Comparison of ENCODE assay signal across 8 cellular contexts in the genomic region with DNA sequence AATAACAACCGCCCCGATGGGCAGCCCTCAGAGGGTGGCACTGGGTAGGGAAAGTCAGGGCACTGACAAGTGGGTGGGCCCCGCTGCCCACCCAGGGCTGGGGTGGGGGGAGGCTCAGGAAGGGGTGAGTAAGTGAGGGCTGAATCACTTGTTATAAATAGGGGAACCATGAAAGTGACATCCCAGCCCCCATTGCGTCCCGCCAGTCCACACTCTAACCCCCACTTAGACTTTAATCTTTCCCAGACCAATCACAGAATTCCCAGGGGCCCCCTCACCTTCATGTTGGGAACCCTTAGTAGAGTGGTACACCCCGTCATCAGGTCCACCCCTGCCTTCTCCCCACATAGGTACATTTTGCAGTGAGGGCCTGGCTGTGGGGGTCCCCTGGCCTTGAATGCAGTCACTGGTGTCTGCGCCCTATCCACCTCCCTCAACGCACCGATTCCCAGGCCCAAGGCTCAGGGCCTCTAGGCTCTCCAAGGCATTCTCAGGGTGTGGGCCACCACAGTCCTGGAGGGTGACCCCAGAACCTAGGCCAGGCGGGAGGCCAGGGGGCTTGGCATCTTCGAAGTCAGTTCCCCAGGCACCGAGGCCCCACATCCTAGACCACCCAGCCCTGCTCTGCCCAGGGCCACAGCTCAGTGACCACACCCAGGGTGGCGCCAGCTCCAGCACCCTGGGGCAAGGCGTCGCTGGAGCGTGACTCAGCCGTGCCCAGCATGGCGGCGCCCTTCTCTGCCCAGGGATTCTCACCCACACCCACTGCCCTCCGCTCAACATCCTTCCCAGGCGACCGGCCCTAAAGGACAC. TPM values are rescaled to one million over a fixed set of nuclear protein-coding genes. Genes with fewer than 3 reads are reported as not detected.
DNase-seq lines count a peak whose midpoint lies in the region; ATAC-seq and TF ChIP-seq lines count a peak whose summit lies in the region.

No MANE protein-coding gene starts in this region.

- H3K27me3 Mint-ChIP-seq in activated naive CD8-positive, alpha-beta T cell = no peaks in the 10 kb centered on the region

- intact Hi-C loops in heart right ventricle (cut with DNase I) = loop anchor here in 4 of 10 donors (2.0 to 10.0 kb wide), 4 partner anchors 23 to 685 kb away; a partner anchor contains a TSS

- H3K27me3 ChIP-seq in GM06990 (replicated peaks; ENCODE audit: control insufficient read depth, insufficient read depth, low read length) (no peaks in the 10 kb centered on the region), heart right ventricle (no peaks in the 10 kb centered on the region)

- H3K4me3 ChIP-seq in GM06990 (replicated peaks; ENCODE audit: low read depth, low read length) = peak overlapping the region; percentile 72
- H3K4me3 ChIP-seq in heart right ventricle = peak overlapping the region; percentile 76 to 100 (median 96)
- H3K4me3 ChIP-seq in skin epidermis = peak overlapping the region; percentile 71 to 100 (median 94)

- DNase-seq in GM06990 (ENCODE audit: extremely low read depth, insufficient read length) = no peak
- DNase-seq in NCI-H69 (lab: John Stamatoyannopoulos, UW) = peak; percentile 85
- peak in 1 of 2 donors; percentile 68 for DNase-seq in heart right ventricle
- no peak for DNase-seq in NCI-H2171 (lab: John Stamatoyannopoulos, UW)
- DNase-seq in superior temporal gyrus (ENCODE audit: extremely low spot score) = no peak

- 13 to 18% methylated on average over 22 of the region's 22 CpGs for WGBS in heart right ventricle, 2 donors

- no peaks in the 10 kb centered on the region for H3K9me3 Mint-ChIP-seq in activated naive CD8-positive, alpha-beta T cell (ENCODE audit: low read depth)

- peaks cover 45% of the 10 kb centered on the region for H3K4me1 Mint-ChIP-seq in activated naive CD8-positive, alpha-beta T cell (ENCODE audit: low read depth)

- peak overlapping the region; percentile 99 to 100 (median 100) for H3K27ac ChIP-seq in heart right ventricle
- peak overlapping the region; percentile 89 to 100 (median 99) for H3K27ac ChIP-seq in skin epidermis

- no peaks in the 10 kb centered on the region for H3K36me3 Mint-ChIP-seq in activated naive CD8-positive, alpha-beta T cell

- peak overlapping the region; percentile 94 for H3K4me3 Mint-ChIP-seq in activated naive CD8-positive, alpha-beta T cell

- no peaks in the 10 kb centered on the region for H3K9me3 ChIP-seq in heart right ventricle

- H3K36me3 ChIP-seq in GM06990 (ENCODE audit: control insufficient read depth, insufficient read depth, low read length) (peaks cover 7% of the 10 kb centered on the region), heart right ventricle (peaks cover 0 to 46% (median 15%) of the 10 kb centered on the region in 9 donors)

- TF ChIP-seq CTCF in GM06990 (IDR thresholded peaks at IDR 0.05; ENCODE audit: insufficient read depth, low read length, poor library complexity, severe bottlenecking) (peak; percentile 7), heart right ventricle (IDR thresholded peaks at IDR 0.05) (no peak)

- peak overlapping the region; percentile 95 for H3K27ac Mint-ChIP-seq in activated naive CD8-positive, alpha-beta T cell

- peaks cover 39 to 77% (median 56%) of the 10 kb centered on the region in 9 donors for H3K4me1 ChIP-seq in heart right ventricle

- ATAC-seq in heart right ventricle (peak in 6 of 8 donors; percentile 12 to 50 (median 24)), HG03196 (IDR thresholded peaks at IDR 0.05; ENCODE audit: unreplicated experiment) (no peak)

RNA-seq across cellular contexts. Expression of a gene that starts 36.8 kb away (rescaled TPM):
- total RNA-seq in heart right ventricle = 1 to 10 TPM in 3 of 10 donors, under 1 TPM in 3, not detected in 4; 0.37 to 1.5 (median 0.98) TPM
- 1 to 10 TPM in 1 of 2 donors, under 1 TPM in 1; 0.41 to 2.9 TPM for polyA plus RNA-seq in heart right ventricle

RNA-seq across cellular contexts. Expression of a gene that starts 44.9 kb away (rescaled TPM):
- 1 to 10 TPM; 2.1 to 7.1 (median 3.0) TPM for total RNA-seq in heart right ventricle
- polyA plus RNA-seq in heart right ventricle = 1 to 10 TPM; 1.2 to 1.5 TPM
